In the genomic region with DNA sequence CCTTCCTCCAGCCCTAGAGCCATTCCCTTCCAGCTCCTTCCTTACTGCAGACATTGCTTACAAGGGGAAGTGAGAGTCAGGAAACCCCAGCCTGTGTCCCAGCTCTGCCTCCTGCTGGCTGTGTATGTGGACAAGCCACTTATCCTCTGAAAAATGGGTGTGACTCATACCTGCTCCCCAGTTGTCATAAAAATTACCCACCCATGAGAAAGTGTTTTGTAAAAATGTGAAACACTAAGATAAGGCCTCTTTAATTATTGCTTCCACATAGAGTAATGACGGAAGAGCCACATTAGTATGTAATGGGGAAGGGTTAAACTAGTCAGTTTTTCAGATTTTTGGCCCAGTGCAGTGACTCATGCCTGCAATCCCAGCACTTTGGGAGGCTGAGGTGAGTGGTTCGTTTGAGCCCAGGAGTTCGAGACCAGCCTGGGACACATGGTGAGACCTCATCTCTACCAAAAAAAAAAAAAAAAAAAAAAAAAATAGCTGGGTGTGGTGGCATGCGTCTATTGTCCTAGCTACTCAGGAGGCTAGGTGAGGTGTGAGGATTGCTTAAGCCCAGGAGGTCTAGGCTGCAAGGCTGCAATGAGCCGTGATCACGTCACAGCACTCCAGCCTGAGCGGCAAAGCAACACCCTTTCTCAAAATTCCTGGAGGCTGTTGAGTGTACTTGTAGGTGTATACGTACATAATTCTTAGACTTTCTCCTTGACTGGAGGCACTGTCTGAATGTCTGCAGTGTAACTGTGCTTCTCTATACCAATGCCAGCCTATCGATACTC, we compare ENCODE assay signal across 8 cellular contexts.
DNase-seq lines count a peak whose midpoint lies in the region; ATAC-seq, FAIRE-seq and TF ChIP-seq lines count a peak whose summit lies in the region.

No MANE protein-coding gene starts in this region.

- no peak overlapping the region for H3K4me3 Mint-ChIP-seq in WTC11

- peaks cover 17% of the 10 kb centered on the region for H3K36me3 Mint-ChIP-seq in WTC11

- ATAC-seq in WTC11: peak; percentile 57

- TF ChIP-seq CTCF in WTC11 (IDR thresholded peaks at IDR 0.05): no peak

- no peaks in the 10 kb centered on the region for H3K4me1 Mint-ChIP-seq in WTC11

- H3K9me3 Mint-ChIP-seq in WTC11: no peaks in the 10 kb centered on the region

- no peak overlapping the region for H3K27ac Mint-ChIP-seq in WTC11

- POLR2A ChIA-PET in WTC11 (lab: Charles Lee): interaction anchor here (0.6 kb wide), 1 partner anchor 9 kb away, joined by 4 read pairs; no protein-coding TSS in a partner anchor

- CTCF ChIA-PET in WTC11 (lab: Charles Lee): interaction anchor here (0.6 to 3.3 kb wide), 22 partner anchors 9 to 794 kb away, joined by 3 to 18 read pairs (median 4); no protein-coding TSS in a partner anchor

- FAIRE-seq in HTR-8/SVneo (lab: Jason Lieb, UNC): peak; percentile 26

- DNase-seq in Ammon's horn (ENCODE audit: low spot score): peak; percentile 57
- peak; percentile 69 for DNase-seq in HTR-8/SVneo (ENCODE audit: insufficient read length, low spot score)
- no peak for DNase-seq in WTC11 (ENCODE audit: low spot score)
- peak; percentile 31 for DNase-seq in left kidney (ENCODE audit: low read depth, low spot score)
- no peak for DNase-seq in activated naive CD4-positive, alpha-beta T cell (lab: John Stamatoyannopoulos, UW)
- DNase-seq in NCI-H2029 (lab: John Stamatoyannopoulos, UW): no peak
- no peak for DNase-seq in NCI-H2171 (lab: John Stamatoyannopoulos, UW)
- DNase-seq in stimulated activated CD4-positive, alpha-beta T cell treated with anti-CD3 and anti-CD28 coated beads, Interleukin-1b, Interleukin-23, amount 100 ng/mL, for 48 hours: no peak

- no peaks in the 10 kb centered on the region for H3K27me3 Mint-ChIP-seq in WTC11 (ENCODE audit: low read depth)

TF ChIP-seq in WTC11, 78 proteins besides CTCF, POLR2A, EP300 and RAD21:
- TF ChIP-seq FOXJ3 (CRISPR knock-in tag; IDR thresholded peaks at IDR 0.05; ENCODE audit: borderline replicate concordance): no peak

Comparison
In these comparisons a context has a peak if more than half of its experiments do, and no peak if none do; other contexts are left out.
1. DNase-seq: peak in Ammon's horn (single experiment), HTR-8/SVneo (single experiment) and left kidney (single experiment); none in WTC11 (single experiment), activated naive CD4-positive, alpha-beta T cell (0 of 4), NCI-H2029 (single experiment), NCI-H2171 (single experiment) and stimulated activated CD4-positive, alpha-beta T cell treated with anti-CD3 and anti-CD28 coated beads, Interleukin-1b, Interleukin-23, amount 100 ng/mL, for 48 hours (single experiment).